24 cellular contexts compared by ENCODE assay signal in the genomic region with DNA sequence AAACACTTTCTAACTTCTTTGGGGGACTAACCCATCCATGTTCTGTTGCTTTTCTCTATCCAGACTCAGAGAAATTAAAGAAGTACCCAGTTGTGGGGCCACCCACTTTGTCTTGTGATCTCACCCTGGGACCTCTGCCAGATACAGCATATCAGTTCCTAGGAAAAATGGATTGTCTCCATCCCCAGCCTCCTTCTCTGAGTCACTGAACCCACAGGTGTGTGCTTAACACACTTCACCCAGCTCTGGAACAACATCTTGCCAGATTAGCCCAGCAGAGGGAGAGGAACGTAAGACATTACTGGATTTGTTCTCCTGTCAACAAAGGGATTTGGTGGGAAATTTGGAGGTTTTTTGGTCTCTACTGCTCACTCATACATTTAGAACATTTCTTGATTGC. TPM values are rescaled to one million over a fixed set of nuclear protein-coding genes. Genes with fewer than 3 reads are reported as not detected.
DNase-seq lines count a peak whose midpoint lies in the region; ATAC-seq, FAIRE-seq and TF ChIP-seq lines count a peak whose summit lies in the region.
"Had no signal": no experiment of that assay in that cellular context is flagged by ENCODE, and none has a peak within 500 bp of the region (broad histone marks: within the 10 kb centered on the region; RNA-seq: fewer than 3 reads in every experiment).

No MANE protein-coding gene starts in this region.

- H3K4me1 Mint-ChIP-seq in MCF 10A (ENCODE audit: insufficient read depth, unreplicated experiment): peaks cover 10% of the 10 kb centered on the region
- H3K4me1 Mint-ChIP-seq: activated CD4-positive, alpha-beta T cell treated with anti-CD3 and anti-CD28 coated beads, Interleukin-2, amount 10 ng/mL, durations not matched to agents 24 days and 14 days; activated naive CD8-positive, alpha-beta T cell treated with anti-CD3 and anti-CD28 coated beads, Interleukin-2, amount 10 ng/mL, durations not matched to agents 7 days and 5 days; IgD-negative memory B cell had no signal

- in situ Hi-C loops in brain microvascular endothelial cell (cut with HindIII; ENCODE audit: low pct_ligation_motif_present, low sequenced_read_pairs): no loop called here

- POLR2A ChIA-PET in MCF 10A (lab: Yijun Ruan, JAX): interaction anchor here (0.5 to 0.9 kb wide), 2 partner anchors 10 to 80 kb away, joined by 3 to 4 read pairs; a partner anchor contains a TSS

- H3K27ac ChIP-seq in breast epithelium (no peak overlapping the region), brain microvascular endothelial cell (no peak overlapping the region), keratinocyte (ENCODE audit: control insufficient read depth, insufficient read depth, low read length) (no peak overlapping the region), lower lobe of right lung (no peak overlapping the region)
- H3K27ac ChIP-seq: heart right ventricle, skin epidermis, tibial artery had no signal

- H3K36me3 ChIP-seq in breast epithelium (no peaks in the 10 kb centered on the region), brain microvascular endothelial cell (replicated peaks) (no peaks in the 10 kb centered on the region), keratinocyte (ENCODE audit: control insufficient read depth in 2 of 2, extremely low read depth in 1 of 2, insufficient read depth in 2 of 2, low read length in 2 of 2) (no peaks in the 10 kb centered on the region), lower lobe of right lung (no peaks in the 10 kb centered on the region)
- H3K36me3 ChIP-seq: heart right ventricle, tibial artery had no signal

- CTCF ChIA-PET in MCF 10A (lab: Yijun Ruan, JAX): interaction anchor here (0.9 to 1.4 kb wide), 3 partner anchors 8 to 58 kb away, joined by 3 to 4 read pairs (median 3); no protein-coding TSS in a partner anchor

- H3K9me3 Mint-ChIP-seq in MCF 10A (ENCODE audit: unreplicated experiment): no peaks in the 10 kb centered on the region
- H3K9me3 Mint-ChIP-seq: activated CD4-positive, alpha-beta T cell treated with anti-CD3 and anti-CD28 coated beads, Interleukin-2, amount 10 ng/mL, durations not matched to agents 24 days and 14 days; activated naive CD8-positive, alpha-beta T cell treated with anti-CD3 and anti-CD28 coated beads, Interleukin-2, amount 10 ng/mL, durations not matched to agents 7 days and 5 days; activated T-cell treated with anti-CD3 and anti-CD28 coated beads, Interleukin-2, amount 50 U/mL, for 24 hours had no signal

- no peaks in the 10 kb centered on the region for H3K36me3 Mint-ChIP-seq in MCF 10A (ENCODE audit: insufficient read depth, unreplicated experiment)
- H3K36me3 Mint-ChIP-seq: activated naive CD8-positive, alpha-beta T cell treated with anti-CD3 and anti-CD28 coated beads, Interleukin-2, amount 10 ng/mL, durations not matched to agents 7 days and 5 days; IgD-negative memory B cell had no signal

- H3K27ac Mint-ChIP-seq in MCF 10A (ENCODE audit: low read depth, unreplicated experiment): no peak overlapping the region
- H3K27ac Mint-ChIP-seq: activated CD4-positive, alpha-beta T cell treated with anti-CD3 and anti-CD28 coated beads, Interleukin-2, amount 10 ng/mL, durations not matched to agents 24 days and 14 days; activated naive CD8-positive, alpha-beta T cell treated with anti-CD3 and anti-CD28 coated beads, Interleukin-2, amount 10 ng/mL, durations not matched to agents 7 days and 5 days; activated T-cell treated with anti-CD3 and anti-CD28 coated beads, Interleukin-2, amount 50 U/mL, for 24 hours; HFFc6; IgD-negative memory B cell had no signal

- H3K4me1 ChIP-seq in breast epithelium: no peaks in the 10 kb centered on the region
- H3K4me1 ChIP-seq in keratinocyte (ENCODE audit: control insufficient read depth, extremely low read depth, insufficient read depth, low read length): peaks cover 4% of the 10 kb centered on the region
- H3K4me1 ChIP-seq in lower lobe of right lung: no peaks in the 10 kb centered on the region
- H3K4me1 ChIP-seq: heart right ventricle, tibial artery had no signal

- no peak overlapping the region for H3K4me3 Mint-ChIP-seq in MCF 10A (ENCODE audit: unreplicated experiment)
- H3K4me3 Mint-ChIP-seq: activated CD4-positive, alpha-beta T cell treated with anti-CD3 and anti-CD28 coated beads, Interleukin-2, amount 10 ng/mL, durations not matched to agents 24 days and 14 days; activated naive CD8-positive, alpha-beta T cell treated with anti-CD3 and anti-CD28 coated beads, Interleukin-2, amount 10 ng/mL, durations not matched to agents 7 days and 5 days; activated T-cell treated with anti-CD3 and anti-CD28 coated beads, Interleukin-2, amount 50 U/mL, for 24 hours; HFFc6; IgD-negative memory B cell had no signal

- H3K9me1 ChIP-seq in keratinocyte (ENCODE audit: control insufficient read depth, extremely low read depth, insufficient read depth, low read length): no peaks in the 10 kb centered on the region

- no peaks in the 10 kb centered on the region for H4K20me1 ChIP-seq in keratinocyte (ENCODE audit: control insufficient read depth, extremely low read depth, insufficient read depth, low read length)

- BruUV-seq in MCF 10A (replicated peaks; lab: Mats Ljungman, UMichigan): no TSS peak

- H3K27me3 Mint-ChIP-seq in MCF 10A (ENCODE audit: insufficient read depth, unreplicated experiment): no peaks in the 10 kb centered on the region

- FAIRE-seq in keratinocyte (lab: Jason Lieb, UNC): peak; percentile 73
- FAIRE-seq: colon had no signal

- H3K27me3 ChIP-seq in breast epithelium (no peaks in the 10 kb centered on the region), brain microvascular endothelial cell (replicated peaks) (no peaks in the 10 kb centered on the region), keratinocyte (ENCODE audit: control insufficient read depth, extremely low read depth, insufficient read depth, low read length) (peaks cover 3% of the 10 kb centered on the region), lower lobe of right lung (ENCODE audit: low read depth) (no peaks in the 10 kb centered on the region)
- H3K27me3 ChIP-seq: tibial artery had no signal

- H3K4me3 ChIP-seq in breast epithelium (no peak overlapping the region), brain microvascular endothelial cell (ENCODE audit: low read depth, low read length) (no peak overlapping the region), keratinocyte (ENCODE audit: control insufficient read depth in 2 of 3, extremely low read depth in 1 of 3, insufficient read depth in 2 of 3, low read depth in 1 of 3, low read length in 3 of 3) (no peak overlapping the region), lower lobe of right lung (no peak overlapping the region)
- H3K4me3 ChIP-seq: heart right ventricle, mucosa of descending colon, skin epidermis, tibial artery had no signal

- DNase-seq in MCF 10A (ENCODE audit: unreplicated experiment) (peak; percentile 92), breast epithelium (ENCODE audit: low spot score in 2 of 2) (no peak), brain microvascular endothelial cell (peak; percentile 38), keratinocyte (ENCODE audit: low read depth, low spot score) (peak; percentile 58), lower lobe of right lung (no peak), OCI-M2 (lab: John Stamatoyannopoulos, UW; ENCODE audit: unreplicated experiment) (no peak), posterior cingulate gyrus (no peak)
- DNase-seq: activated CD4-positive, alpha-beta T cell treated with anti-CD3 and anti-CD28 coated beads, Interleukin-2, amount 10 ng/mL, durations not matched to agents 24 days and 14 days; activated naive CD8-positive, alpha-beta T cell treated with anti-CD3 and anti-CD28 coated beads, Interleukin-2, amount 10 ng/mL, durations not matched to agents 7 days and 5 days; activated T-cell treated with anti-CD3 and anti-CD28 coated beads, Interleukin-2, amount 50 U/mL, for 24 hours; heart right ventricle; HFFc6; mucosa of descending colon; NCI-H1105 treated with DMSO at 0.1 percent for 48 hours; NCI-H446 treated with DMSO at 0.1 percent for 48 hours; SK-N-SH; tibial artery had no signal

- H2AFZ ChIP-seq in keratinocyte (ENCODE audit: control insufficient read depth, low read length): peak overlapping the region; percentile 15

- dilution Hi-C loops in keratinocyte (cut with MboI; ENCODE audit: extremely low pct_ligation_motif_present, low sequenced_read_pairs): no loop called here

- ATAC-seq in lower lobe of right lung: no peak
- ATAC-seq in GM18861 (IDR thresholded peaks at IDR 0.05; ENCODE audit: unreplicated experiment): no peak
- ATAC-seq: heart right ventricle, mucosa of descending colon had no signal

- no peaks in the 10 kb centered on the region for H3K79me2 ChIP-seq in keratinocyte (ENCODE audit: control insufficient read depth, insufficient read depth, low read length)

- TF ChIP-seq POLR2A in breast epithelium (IDR thresholded peaks at IDR 0.05): no peak

- no peak overlapping the region for H3K9ac ChIP-seq in keratinocyte (ENCODE audit: control insufficient read depth, extremely low read depth, insufficient read depth, low read length)
- H3K9ac ChIP-seq: SK-N-SH had no signal

- TF ChIP-seq CTCF in MCF 10A (IDR thresholded peaks at IDR 0.05; ENCODE audit: unreplicated experiment) (peak; percentile 22), breast epithelium (IDR thresholded peaks at IDR 0.05) (no peak), brain microvascular endothelial cell (IDR thresholded peaks at IDR 0.05; ENCODE audit: low read depth, low read length, missing control alignments) (peak; percentile 40), keratinocyte (optimal IDR thresholded peaks at IDR 0.05 in 1 of 3, IDR thresholded peaks at IDR 0.05 in 1 of 3, conservative IDR thresholded peaks at IDR 0.05 in 1 of 3; ENCODE audit: extremely low read depth in 1 of 3, insufficient read depth in 2 of 3, low read length in 3 of 3) (peak; percentile 41 to 46 (median 44)), lower lobe of right lung (IDR thresholded peaks at IDR 0.05) (no peak)

- no peak overlapping the region for H3K4me2 ChIP-seq in keratinocyte (ENCODE audit: control insufficient read depth, extremely low read depth, insufficient read depth, low read depth, low read length)
- H3K4me2 ChIP-seq: SK-N-SH had no signal

- H3K9me3 ChIP-seq in breast epithelium: no peaks in the 10 kb centered on the region
- H3K9me3 ChIP-seq in keratinocyte (ENCODE audit: control insufficient read depth, low read depth, low read length): no peaks in the 10 kb centered on the region
- no peaks in the 10 kb centered on the region for H3K9me3 ChIP-seq in lower lobe of right lung
- H3K9me3 ChIP-seq: heart right ventricle, mucosa of descending colon, SK-N-SH, tibial artery had no signal

- intact Hi-C loops in MCF 10A (cut with micrococcal nuclease) (no loop called here), breast epithelium (cut with DNase I; ENCODE audit: low total_unique reads) (loop anchor here (10.0 kb wide), 1 partner anchor 1786 kb away; no protein-coding TSS in a partner anchor), lower lobe of right lung (cut with DNase I) (no loop called here), posterior cingulate gyrus (cut with DNase I) (loop anchor here (5.0 kb wide), 2 partner anchors 38 to 42 kb away; no protein-coding TSS in a partner anchor)

RNA-seq across cellular contexts. Expression of a gene that starts 19.2 kb away (rescaled TPM):
- total RNA-seq in MCF 10A (2022) (not detected in 2 replicates), breast epithelium (not detected), lower lobe of right lung (not detected)
- polyA plus RNA-seq in keratinocyte: not detected in 3 replicates
- not detected for polyA plus RNA-seq in keratinocyte (2011; ENCODE audit: low read depth)
- not detected in 2 replicates for polyA plus RNA-seq in keratinocyte (2011; cell fraction: cytosol; rRNA removed)
- polyA plus RNA-seq in keratinocyte (2011; cell fraction: nucleus; rRNA removed): not detected in 2 replicates
- not detected in 2 replicates for polyA plus RNA-seq in keratinocyte (2012; ENCODE audit: low replicate concordance)
- polyA minus RNA-seq in keratinocyte: not detected in 3 replicates
- polyA minus RNA-seq in keratinocyte (2011; cell fraction: cytosol; rRNA and poly(A)+ RNA removed): not detected
- not detected in 2 replicates for polyA minus RNA-seq in keratinocyte (2011; cell fraction: nucleus; rRNA and poly(A)+ RNA removed)
- total RNA-seq: activated CD4-positive, alpha-beta T cell treated with anti-CD3 and anti-CD28 coated beads, Interleukin-2, amount 10 ng/mL, durations not matched to agents 24 days and 14 days; activated naive CD8-positive, alpha-beta T cell treated with anti-CD3 and anti-CD28 coated beads, Interleukin-2, amount 10 ng/mL, durations not matched to agents 7 days and 5 days; epithelial cell of proximal tubule; heart right ventricle; HFFc6; mucosa of descending colon; OCI-LY7; osteocyte had no signal
- polyA plus RNA-seq: heart right ventricle, IgD-negative memory B cell, SK-N-SH had no signal

Comparison
In these comparisons a context has a peak if more than half of its experiments do, and no peak if none do; other contexts are left out.
1. DNase-seq: peak in MCF 10A (single experiment), brain microvascular endothelial cell (single experiment) and keratinocyte (single experiment); none in breast epithelium (0 of 2), lower lobe of right lung (single experiment), OCI-M2 (single experiment) and posterior cingulate gyrus (0 of 10).
2. CTCF ChIP-seq: peak in MCF 10A (single experiment), brain microvascular endothelial cell (single experiment) and keratinocyte (3 of 3); none in breast epithelium (0 of 3) and lower lobe of right lung (single experiment).
3. intact Hi-C loops: an anchor here in breast epithelium (10.0 kb wide) and posterior cingulate gyrus (5.0 kb wide); none called in MCF 10A and lower lobe of right lung.